ENCODE assay signal across 11 cellular contexts in the genomic region with DNA sequence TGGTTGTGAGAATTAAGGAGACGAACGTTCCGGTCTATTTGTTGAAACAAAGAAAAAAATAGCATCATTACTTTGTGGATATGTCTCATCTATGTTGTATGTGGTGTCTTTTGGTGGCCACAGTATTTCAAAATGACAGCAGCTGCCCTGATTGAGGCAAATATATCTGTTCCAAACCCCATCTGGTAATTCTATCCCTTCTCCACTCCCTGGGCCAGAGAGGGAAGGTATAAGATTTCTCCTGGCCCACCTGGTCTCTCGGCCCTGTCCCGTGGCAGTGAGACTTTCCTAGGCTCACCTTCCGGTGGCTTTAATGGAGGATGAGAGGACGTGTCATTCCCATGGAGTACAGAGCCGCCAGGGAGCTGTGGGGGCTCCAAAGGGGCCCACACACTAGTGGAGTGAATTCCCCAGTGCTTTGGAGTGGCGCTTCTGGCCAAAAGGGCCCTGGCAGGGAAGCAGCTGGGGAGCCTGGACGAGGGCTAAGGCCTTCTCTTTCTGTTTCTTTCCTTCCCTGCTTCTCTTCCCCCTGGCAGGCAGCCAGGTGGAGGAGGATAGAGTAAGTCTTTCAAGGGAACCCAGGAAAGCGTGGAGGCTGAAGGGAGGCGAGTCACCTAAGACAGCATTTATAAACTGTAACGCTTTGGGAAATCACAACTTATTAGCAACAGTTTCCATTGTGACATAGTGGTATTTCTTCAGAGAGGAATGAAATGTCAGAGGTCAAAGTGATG. TPM values are rescaled to one million over a fixed set of nuclear protein-coding genes. Genes with fewer than 3 reads are reported as not detected.
DNase-seq lines count a peak whose midpoint lies in the region; ATAC-seq, FAIRE-seq and TF ChIP-seq lines count a peak whose summit lies in the region.
"Had no signal": no experiment of that assay in that cellular context is flagged by ENCODE, and none has a peak within 500 bp of the region (broad histone marks: within the 10 kb centered on the region; RNA-seq: fewer than 3 reads in every experiment).

No MANE protein-coding gene starts in this region.

- ATAC-seq in activated T-cell treated with anti-CD3 and anti-CD28 coated beads, Interleukin-2, amount 50 U/mL, for 4 hours, result peak in 1 of 2 donors; percentile 22
- ATAC-seq in foreskin keratinocyte, result no peak

- no peaks in the 10 kb centered on the region for H3K9me3 ChIP-seq in skeletal muscle satellite cell (replicated peaks; ENCODE audit: low read length)

- DNase-seq in GM03348 (ENCODE audit: low spot score) (peak; percentile 43), foreskin keratinocyte (no peak), D721Med (ENCODE audit: insufficient read length, low spot score) (no peak), mesenteric fat pad (ENCODE audit: low spot score) (no peak), midbrain (lab: John Stamatoyannopoulos, UW) (no peak)
- peak; percentile 43 for DNase-seq in activated T-cell treated with anti-CD3 and anti-CD28 coated beads, Interleukin-2, amount 50 U/mL, for 4 hours
- DNase-seq in stimulated activated CD4-positive, alpha-beta T cell treated with anti-CD3 and anti-CD28 coated beads, Interleukin-12 subunit alpha, Interleukin-12 subunit beta, amount 100 ng/mL, for 4 hours, result no peak
- DNase-seq: effector memory CD4-positive, alpha-beta T cell had no signal

- H3K27me3 ChIP-seq in foreskin keratinocyte (no peaks in the 10 kb centered on the region), skeletal muscle satellite cell (ENCODE audit: control insufficient read depth, insufficient read depth, low read length) (no peaks in the 10 kb centered on the region)

- H3K36me3 ChIP-seq in skeletal muscle satellite cell (ENCODE audit: insufficient read depth, low read length), result peaks cover 62% of the 10 kb centered on the region

- FAIRE-seq in D721Med (lab: Jason Lieb, UNC), result no peak

- peak overlapping the region; percentile 88 for H3K4me2 ChIP-seq in skeletal muscle satellite cell (ENCODE audit: low read length)

- H3K9me3 Mint-ChIP-seq in activated T-cell treated with anti-CD3 and anti-CD28 coated beads, Interleukin-2, amount 50 U/mL, for 4 hours, result no peaks in the 10 kb centered on the region

- peaks cover 10% of the 10 kb centered on the region for H3K4me1 ChIP-seq in foreskin keratinocyte
- peaks cover 60% of the 10 kb centered on the region for H3K4me1 ChIP-seq in skeletal muscle satellite cell (ENCODE audit: control insufficient read depth, insufficient read depth, low read length)

- peak overlapping the region; percentile 27 for H3K27ac ChIP-seq in foreskin keratinocyte
- H3K27ac ChIP-seq: HL-60, SK-N-MC had no signal

- TF ChIP-seq CTCF in foreskin keratinocyte (conservative IDR thresholded peaks at IDR 0.05) (no peak), D721Med (IDR thresholded peaks at IDR 0.05; ENCODE audit: insufficient read depth, missing control alignments) (no peak)

- peaks cover 57% of the 10 kb centered on the region for H3K4me1 Mint-ChIP-seq in activated T-cell treated with anti-CD3 and anti-CD28 coated beads, Interleukin-2, amount 50 U/mL, for 4 hours (ENCODE audit: low read depth)

- peak overlapping the region; percentile 99 for H3K9ac ChIP-seq in skeletal muscle satellite cell (ENCODE audit: low read depth, low read length)

- peaks cover 23% of the 10 kb centered on the region for H3K36me3 Mint-ChIP-seq in activated T-cell treated with anti-CD3 and anti-CD28 coated beads, Interleukin-2, amount 50 U/mL, for 4 hours (ENCODE audit: insufficient read depth)

- no peak overlapping the region for H3K4me3 Mint-ChIP-seq in activated T-cell treated with anti-CD3 and anti-CD28 coated beads, Interleukin-2, amount 50 U/mL, for 4 hours

- H3K27me3 Mint-ChIP-seq in activated T-cell treated with anti-CD3 and anti-CD28 coated beads, Interleukin-2, amount 50 U/mL, for 4 hours (ENCODE audit: low read depth), result no peaks in the 10 kb centered on the region

- H3K4me3 ChIP-seq in skeletal muscle satellite cell (ENCODE audit: low read length), result peak overlapping the region; percentile 93
- H3K4me3 ChIP-seq: SK-N-MC had no signal

RNA-seq across cellular contexts. Expression of a gene that starts 5.6 kb away (rescaled TPM):
- total RNA-seq in activated T-cell treated with anti-CD3 and anti-CD28 coated beads, Interleukin-2, amount 50 U/mL, for 4 hours, result 10 to 100 TPM; 71.5 to 98.6 (median 90.4) TPM
- 35.6 and 38.5 TPM in 2 replicates for total RNA-seq in foreskin keratinocyte
- polyA plus RNA-seq in foreskin keratinocyte, result 13.6 and 16.9 TPM in 2 replicates
- total RNA-seq in skeletal muscle satellite cell (2012; rRNA removed), result 31.2 and 44.6 TPM in 2 replicates
- total RNA-seq in mesenteric fat pad, result 259 TPM

Comparison
In these comparisons a context has a peak if more than half of its experiments do, and no peak if none do; other contexts are left out.
1. DNase-seq: peak in GM03348 (single experiment) and activated T-cell treated with anti-CD3 and anti-CD28 coated beads, Interleukin-2, amount 50 U/mL, for 4 hours (single experiment); none in foreskin keratinocyte (0 of 2), D721Med (single experiment), mesenteric fat pad (single experiment), stimulated activated CD4-positive, alpha-beta T cell treated with anti-CD3 and anti-CD28 coated beads, Interleukin-12 subunit alpha, Interleukin-12 subunit beta, amount 100 ng/mL, for 4 hours (single experiment) and midbrain (single experiment).